14 cellular contexts compared by ENCODE assay signal in the genomic region with DNA sequence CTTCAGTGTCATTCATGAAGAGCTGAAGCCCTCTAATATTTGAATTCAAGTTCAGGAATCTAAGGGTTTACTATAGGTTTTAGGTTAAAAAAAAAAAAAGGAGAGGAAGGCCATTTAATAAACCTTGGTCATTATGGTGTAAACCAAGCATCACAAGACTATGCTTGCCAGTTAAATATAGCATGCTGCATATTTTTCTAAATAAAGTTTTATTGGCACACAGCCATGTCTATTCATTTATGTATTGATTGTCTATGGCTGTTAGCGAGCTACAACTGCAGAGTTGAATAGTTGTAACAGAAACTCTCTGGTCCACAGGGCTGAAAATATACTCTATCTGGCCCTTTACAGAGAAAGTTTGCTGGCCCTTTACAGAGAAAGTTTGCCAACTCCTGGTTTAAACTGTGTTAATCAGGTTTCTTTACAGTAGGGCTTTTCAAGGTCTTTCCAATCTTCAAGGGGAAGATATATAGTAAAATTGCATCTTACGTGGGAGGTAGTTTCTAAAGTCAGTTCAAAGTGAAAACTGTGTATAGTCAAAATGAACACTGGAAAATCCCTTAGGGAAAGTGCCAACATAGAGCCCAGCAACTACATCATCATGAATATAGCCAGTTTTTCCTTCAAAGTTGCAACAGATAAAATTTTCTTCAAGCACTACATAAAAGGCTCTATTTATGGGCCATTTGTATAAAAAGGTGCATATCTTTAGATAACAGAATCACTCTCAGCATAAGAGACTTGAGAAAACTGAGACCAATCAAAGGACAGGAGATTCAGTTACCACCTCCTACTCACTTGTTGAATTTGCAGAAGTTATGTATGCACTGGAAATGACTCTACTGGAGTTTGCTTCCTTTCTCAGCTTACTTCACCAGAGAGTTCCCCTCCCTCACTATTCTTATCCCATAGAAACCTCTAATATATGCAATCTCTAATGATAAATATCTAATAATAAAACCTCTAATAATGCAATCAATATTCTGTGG. TPM values are rescaled to one million over a fixed set of nuclear protein-coding genes. Genes with fewer than 3 reads are reported as not detected.
DNase-seq lines count a peak whose midpoint lies in the region; ATAC-seq lines count a peak whose summit lies in the region.
"Had no signal": no experiment of that assay in that cellular context is flagged by ENCODE, and none has a peak within 500 bp of the region (broad histone marks: within the 10 kb centered on the region; RNA-seq: fewer than 3 reads in every experiment).

No MANE protein-coding gene starts in this region.

- ATAC-seq in GM18498 (IDR thresholded peaks at IDR 0.05; ENCODE audit: unreplicated experiment) (peak; percentile 55), GM19395 (IDR thresholded peaks at IDR 0.05; ENCODE audit: unreplicated experiment) (peak; percentile 62), HG02870 (IDR thresholded peaks at IDR 0.05; ENCODE audit: unreplicated experiment) (peak; percentile 72)
- ATAC-seq: activated CD8-positive, alpha-beta memory T cell treated with anti-CD3 and anti-CD28 coated beads, Interleukin-2, amount 10 ng/mL, durations not matched to agents 7 days and 5 days had no signal

- DNase-seq in OCI-M1 (lab: John Stamatoyannopoulos, UW), result peak; percentile 10
- no peak for DNase-seq in SKM-1 (lab: John Stamatoyannopoulos, UW; ENCODE audit: unreplicated experiment)
- no peak for DNase-seq in NCI-H226
- no peak for DNase-seq in hippocampal formation (lab: John Stamatoyannopoulos, UW)
- DNase-seq in ureter (ENCODE audit: low spot score), result no peak
- DNase-seq: activated CD8-positive, alpha-beta memory T cell treated with anti-CD3 and anti-CD28 coated beads, Interleukin-2, amount 10 ng/mL, durations not matched to agents 7 days and 5 days; CD4-positive, CD25-positive, alpha-beta regulatory T cell; GOT3; NCI-H187 treated with DMSO at 0.1 percent for 48 hours; T-helper 1 cell; tibial artery had no signal

RNA-seq across cellular contexts. Expression of a gene that starts 49.7 kb away (rescaled TPM):
- 28.6 TPM for total RNA-seq in ureter
